8 cellular contexts compared by ENCODE assay signal in the genomic region with DNA sequence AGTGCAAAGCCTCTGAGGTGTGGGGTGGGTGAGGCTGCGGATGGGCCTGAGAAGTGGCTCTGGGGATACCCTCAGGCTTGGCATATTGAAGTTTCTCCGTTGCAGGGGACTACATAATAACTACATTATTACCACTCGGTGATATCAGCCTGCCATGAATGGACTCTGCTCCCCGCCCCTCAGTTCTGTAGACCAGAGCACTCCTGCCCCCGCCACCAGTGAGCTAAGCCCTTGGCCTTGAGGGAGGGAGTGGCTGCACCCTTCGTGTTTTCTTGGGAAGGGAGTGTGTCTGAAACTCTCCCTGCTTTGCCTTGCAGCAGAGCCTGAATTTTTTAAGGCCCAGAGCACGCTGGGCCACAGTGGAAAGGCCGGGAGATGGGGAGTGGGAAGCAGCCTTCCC. TPM values are rescaled to one million over a fixed set of nuclear protein-coding genes. Genes with fewer than 3 reads are reported as not detected.
DNase-seq lines count a peak whose midpoint lies in the region; ATAC-seq, FAIRE-seq and TF ChIP-seq lines count a peak whose summit lies in the region.

No MANE protein-coding gene starts in this region.

- no peaks in the 10 kb centered on the region for H3K9me3 ChIP-seq in BLaER1

- peak overlapping the region; percentile 93 to 98 (median 94) for H3K4me3 Mint-ChIP-seq in naive thymus-derived CD8-positive, alpha-beta T cell

- no peaks in the 10 kb centered on the region for H3K9me3 Mint-ChIP-seq in naive thymus-derived CD8-positive, alpha-beta T cell

- DNase-seq in NAMALWA (ENCODE audit: low spot score) (peak; percentile 43), cardiac fibroblast (ENCODE audit: low read depth in 2 of 2) (peak in 1 of 2 donors; percentile 16), GOT3 (lab: John Stamatoyannopoulos, UW) (no peak), GM19239 (ENCODE audit: insufficient read length, low spot score) (no peak), NCI-H1436 (lab: John Stamatoyannopoulos, UW) (no peak)
- DNase-seq in naive thymus-derived CD8-positive, alpha-beta T cell: no peak

- TF ChIP-seq CTCF in cardiac fibroblast (IDR thresholded peaks at IDR 0.05; ENCODE audit: low read depth, low read length): no peak

- POLR2A ChIA-PET in naive thymus-derived CD8-positive, alpha-beta T cell (lab: Charles Lee): interaction anchor here (0.5 to 11.6 kb wide), 18 partner anchors 9 to 1426 kb away, joined by 3 to 291 read pairs (median 6); partner anchors contain the start of genes KDM2B, MORN3, RHOF and TMEM120B

- ATAC-seq in naive thymus-derived CD8-positive, alpha-beta T cell: no peak
- no peak for ATAC-seq in GM21390 (IDR thresholded peaks at IDR 0.05; ENCODE audit: unreplicated experiment)

- H3K4me1 Mint-ChIP-seq in naive thymus-derived CD8-positive, alpha-beta T cell: peaks cover 28 to 70% (median 65%) of the 10 kb centered on the region in 4 donors

- H3K4me3 ChIP-seq in BLaER1 (peak overlapping the region; percentile 80), cardiac fibroblast (replicated peaks in 1 of 2; ENCODE audit: low read depth in 2 of 2, low read length in 2 of 2) (peak overlapping the region; percentile 67 to 68)

- H3K27me3 ChIP-seq in BLaER1: no peaks in the 10 kb centered on the region

- H3K27ac Mint-ChIP-seq in naive thymus-derived CD8-positive, alpha-beta T cell: peak overlapping the region; percentile 91 to 98 (median 97)

- peak overlapping the region; percentile 94 for H3K4me2 ChIP-seq in BLaER1

- H3K4me1 ChIP-seq in BLaER1: peaks cover 68% of the 10 kb centered on the region

- peak overlapping the region; percentile 84 for H3K27ac ChIP-seq in BLaER1

- no peaks in the 10 kb centered on the region for H3K27me3 Mint-ChIP-seq in naive thymus-derived CD8-positive, alpha-beta T cell

- H3K9ac ChIP-seq in BLaER1: peak overlapping the region; percentile 88

- peaks cover 18% of the 10 kb centered on the region for H3K36me3 ChIP-seq in BLaER1

- H3K36me3 Mint-ChIP-seq in naive thymus-derived CD8-positive, alpha-beta T cell: peaks cover 0 to 9% (median 1%) of the 10 kb centered on the region in 3 donors

- peaks cover 35% of the 10 kb centered on the region for H4K20me1 ChIP-seq in BLaER1

- no peak for FAIRE-seq in GM19239 (lab: Jason Lieb, UNC)

RNA-seq across cellular contexts. Expression of gene ORAI1, which starts 1.7 kb away (rescaled TPM):
- 10 to 100 TPM; 44.6 to 45.7 TPM for total RNA-seq in naive thymus-derived CD8-positive, alpha-beta T cell
- polyA plus RNA-seq in naive thymus-derived CD8-positive, alpha-beta T cell: 100 to 1,000 TPM; 122 to 158 (median 134) TPM

RNA-seq across cellular contexts. Expression of gene MORN3, which starts 41.4 kb away (rescaled TPM):
- total RNA-seq in naive thymus-derived CD8-positive, alpha-beta T cell: 10 to 100 TPM; 13.3 to 14.0 TPM
- polyA plus RNA-seq in naive thymus-derived CD8-positive, alpha-beta T cell: 1 to 10 TPM; 1.1 to 4.8 (median 1.8) TPM

RNA-seq across cellular contexts. Expression of gene KDM2B, which starts 47.2 kb away (rescaled TPM):
- total RNA-seq in naive thymus-derived CD8-positive, alpha-beta T cell: 10 to 100 TPM; 91.8 to 95.0 TPM
- 10 to 100 TPM; 13.0 to 19.4 (median 18.4) TPM for polyA plus RNA-seq in naive thymus-derived CD8-positive, alpha-beta T cell
